6 cellular contexts compared by ENCODE assay signal in the genomic region with DNA sequence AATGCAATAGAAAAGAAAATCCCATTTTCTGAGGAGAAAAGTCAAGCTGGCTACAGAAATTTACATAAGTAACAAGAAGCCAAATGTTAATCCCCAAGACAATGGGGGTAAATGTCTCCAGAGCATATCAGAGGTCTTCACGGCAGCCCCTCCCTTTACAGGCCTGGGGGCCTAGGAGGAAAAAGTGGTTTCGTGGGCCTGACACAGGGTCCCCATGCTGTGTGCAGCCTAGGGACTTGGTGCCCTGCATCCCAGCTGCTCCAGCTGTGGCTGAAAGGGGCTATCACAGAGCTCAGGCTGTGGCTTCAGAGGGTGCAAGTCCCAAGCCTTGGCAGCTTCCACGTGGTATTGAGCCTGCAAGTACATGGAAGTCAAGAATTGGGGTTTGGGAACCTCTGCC.
A peak's percentile ranks its signal among the peaks of the same experiment; 100 is the strongest.
DNase-seq lines count a peak whose midpoint lies in the region; ATAC-seq, FAIRE-seq and TF ChIP-seq lines count a peak whose summit lies in the region.
"Not testable (repeated sequence)": the region's sequence is repeated elsewhere in the genome, so short reads cannot be mapped to it uniquely, and the experiment has no call there.

No MANE protein-coding gene starts in this region.

- H3K4me1 ChIP-seq in A549 = not testable (repeated sequence)
- peaks cover 2 to 26% (median 13%) of the 10 kb centered on the region in 5 donors for H3K4me1 ChIP-seq in subcutaneous abdominal adipose tissue (ENCODE audit: control insufficient read depth in 5 of 5, insufficient read depth in 5 of 5, low read length in 5 of 5)

- H3K4me3 Mint-ChIP-seq in endothelial cell (ENCODE audit: unreplicated experiment) = peak overlapping the region; percentile 49

- not testable (repeated sequence) for TF ChIP-seq RAD21 in A549 (conservative IDR thresholded peaks at IDR 0.05 in 1 of 2, IDR thresholded peaks at IDR 0.05 in 1 of 2)

- 88% methylated on average over 3 of the region's 3 CpGs for whole genome bisulfite sequencing in A549 (ENCODE audit: missing lambda C conversion rate)

- H3K27ac Mint-ChIP-seq in endothelial cell (ENCODE audit: unreplicated experiment) = not testable (repeated sequence)

- peaks cover 45% of the 10 kb centered on the region for H3K36me3 Mint-ChIP-seq in endothelial cell (ENCODE audit: low read depth, unreplicated experiment)

- ATAC-seq in A549, SK-N-SH treated with all-trans-retinoic acid at 6 μM for 48 hours: not testable (repeated sequence)

- H3K4me2 ChIP-seq in A549 = not testable (repeated sequence)

- peaks cover 3 to 21% (median 12%) of the 10 kb centered on the region in 5 donors for H3K36me3 ChIP-seq in subcutaneous abdominal adipose tissue (ENCODE audit: control insufficient read depth in 5 of 5, insufficient read depth in 5 of 5, low read length in 5 of 5)

- not testable (repeated sequence) for H3K9me3 ChIP-seq in A549; subcutaneous abdominal adipose tissue (ENCODE audit: control insufficient read depth in 5 of 5, low read length in 5 of 5)

- FAIRE-seq in A549 (lab: Jason Lieb, UNC) = not testable (repeated sequence)

- H3K9ac ChIP-seq in subcutaneous abdominal adipose tissue (ENCODE audit: low read length in 5 of 5) = not testable (repeated sequence)

- intact Hi-C loops in dorsolateral prefrontal cortex (cut with DNase I) = loop anchor here in 1 of 2 donors (5.0 kb wide), 1 partner anchor 73 kb away; no protein-coding TSS in a partner anchor

- not testable (repeated sequence) for H3K9me3 Mint-ChIP-seq in endothelial cell (ENCODE audit: unreplicated experiment)

- CTCF ChIA-PET in A549 (lab: Yijun Ruan, JAX) = not testable (repeated sequence)

- not testable (repeated sequence) for H3K4me3 ChIP-seq in A549; dorsolateral prefrontal cortex; subcutaneous abdominal adipose tissue (ENCODE audit: low read depth in 1 of 5, low read length in 5 of 5)

- not testable (repeated sequence) for TF ChIP-seq CTCF in A549 (IDR thresholded peaks at IDR 0.05); dorsolateral prefrontal cortex (IDR thresholded peaks at IDR 0.05 in 54 of 56, conservative IDR thresholded peaks at IDR 0.05 in 2 of 56; ENCODE audit: low read depth in 1 of 56, partially characterized antibody in 56 of 56); endothelial cell (IDR thresholded peaks at IDR 0.05; ENCODE audit: unreplicated experiment)

- not testable (repeated sequence) for H3K27ac ChIP-seq in A549
- H3K27ac ChIP-seq in dorsolateral prefrontal cortex (peak overlapping the region in 55 of 59 donors; percentile 41 to 97 (median 87)), subcutaneous abdominal adipose tissue (ENCODE audit: low read depth, low read length) (peak overlapping the region; percentile 47), temporal lobe (ENCODE audit: low read depth, low read length) (peak overlapping the region; percentile 28)

- TF ChIP-seq EP300 in A549 (IDR thresholded peaks at IDR 0.05) = not testable (repeated sequence)

- not testable (repeated sequence) for H3K4me1 Mint-ChIP-seq in endothelial cell (ENCODE audit: unreplicated experiment)

- not testable (repeated sequence) for H3K27me3 Mint-ChIP-seq in endothelial cell (ENCODE audit: unreplicated experiment)

- not testable (repeated sequence) for H3K27me3 ChIP-seq in dorsolateral prefrontal cortex; subcutaneous abdominal adipose tissue (ENCODE audit: control insufficient read depth in 5 of 5, insufficient read depth in 4 of 5, low read length in 5 of 5)

- POLR2A ChIA-PET in A549 (lab: Yijun Ruan, JAX) = not testable (repeated sequence)

- not testable (repeated sequence) for DNase-seq in A549 (ENCODE audit: low read depth in 1 of 2, low spot score in 1 of 2); dorsolateral prefrontal cortex; endothelial cell (ENCODE audit: low spot score)

- TF ChIP-seq POLR2A in A549 (IDR thresholded peaks at IDR 0.05; ENCODE audit: low read length) = not testable (repeated sequence)

TF ChIP-seq in A549, 52 proteins besides CTCF, POLR2A, EP300 and RAD21:
- peak; percentile 49 for TF ChIP-seq ZFP36 (IDR thresholded peaks at IDR 0.05; ENCODE audit: borderline replicate concordance, partially characterized antibody)

TF ChIP-seq in SK-N-SH treated with all-trans-retinoic acid at 6 μM for 48 hours, 23 proteins besides CTCF, POLR2A, EP300 and RAD21:
- peak; percentile 62; the same call in 1 of the 2 replicates for TF ChIP-seq ZNF8 (CRISPR knock-in tag; IDR thresholded peaks at IDR 0.05)
TF ChIP-seq in SK-N-SH treated with all-trans-retinoic acid at 6 μM for 48 hours: peak in this region for 1; not testable (repeated sequence) for 22.
